ENCODE assay signal across 23 cellular contexts in genomic region chr11:64110465-64111375, GRCh38.
"Had no signal": no experiment of that assay in that cellular context is flagged by ENCODE, and none has a peak within 500 bp of the region (broad histone marks: within the 10 kb centered on the region; RNA-seq: fewer than 3 reads in every experiment).

No MANE protein-coding gene starts in this region.

- H3K9me3 ChIP-seq: adrenal gland, ascending aorta, colonic mucosa, esophagus muscularis mucosa, sigmoid colon, transverse colon had no signal

- H3K27me3 ChIP-seq: adrenal gland, ascending aorta, colonic mucosa, dorsolateral prefrontal cortex, esophagus muscularis mucosa, sigmoid colon, transverse colon had no signal

- H3K4me3 Mint-ChIP-seq: activated T-cell treated with anti-CD3 and anti-CD28 coated beads, Interleukin-2, amount 50 U/mL, for 24 hours; activated T-helper 17 cell treated with anti-CD3 and anti-CD28 coated beads, Interleukin-2, amount 50 U/mL, for 72 hours; effector memory CD8-positive, alpha-beta T cell; memory B cell; stimulated activated naive B cell treated with anti-CD40 and anti-IgM and Interleukin-4, amounts not matched to agents 10 μg/mL and 1 μg/mL and 100 μg/mL, for 72 hours had no signal

- H3K4me1 Mint-ChIP-seq: activated T-helper 17 cell treated with anti-CD3 and anti-CD28 coated beads, Interleukin-2, amount 50 U/mL, for 72 hours; memory B cell; stimulated activated naive B cell treated with anti-CD40 and anti-IgM and Interleukin-4, amounts not matched to agents 10 μg/mL and 1 μg/mL and 100 μg/mL, for 72 hours had no signal

- H3K27ac Mint-ChIP-seq: activated naive CD4-positive, alpha-beta T cell treated with anti-CD3 and anti-CD28 coated beads, Interleukin-2, amount 50 U/mL, for 72 hours; activated T-cell treated with anti-CD3 and anti-CD28 coated beads, Interleukin-2, amount 50 U/mL, for 24 hours; activated T-helper 17 cell treated with anti-CD3 and anti-CD28 coated beads, Interleukin-2, amount 50 U/mL, for 72 hours; effector memory CD8-positive, alpha-beta T cell; memory B cell; stimulated activated naive B cell treated with anti-CD40 and anti-IgM and Interleukin-4, amounts not matched to agents 10 μg/mL and 1 μg/mL and 100 μg/mL, for 72 hours had no signal

- H3K27ac ChIP-seq: adrenal gland, ascending aorta, colonic mucosa, esophagus muscularis mucosa, sigmoid colon, transverse colon had no signal

- H3K4me3 ChIP-seq: adrenal gland, ascending aorta, colonic mucosa, dorsolateral prefrontal cortex, esophagus muscularis mucosa, sigmoid colon, transverse colon had no signal

- H3K36me3 Mint-ChIP-seq: activated naive CD4-positive, alpha-beta T cell treated with anti-CD3 and anti-CD28 coated beads, Interleukin-2, amount 50 U/mL, for 72 hours; memory B cell had no signal

- H3K27me3 Mint-ChIP-seq: activated T-cell treated with anti-CD3 and anti-CD28 coated beads, Interleukin-2, amount 50 U/mL, for 24 hours; activated T-helper 17 cell treated with anti-CD3 and anti-CD28 coated beads, Interleukin-2, amount 50 U/mL, for 72 hours; effector memory CD8-positive, alpha-beta T cell; memory B cell; stimulated activated naive B cell treated with anti-CD40 and anti-IgM and Interleukin-4, amounts not matched to agents 10 μg/mL and 1 μg/mL and 100 μg/mL, for 72 hours had no signal

- FAIRE-seq: frontal cortex, TTC549, urothelium cell line had no signal

- ATAC-seq: activated naive CD4-positive, alpha-beta T cell treated with anti-CD3 and anti-CD28 coated beads, Interleukin-2, amount 50 U/mL, for 72 hours; activated T-helper 17 cell treated with anti-CD3 and anti-CD28 coated beads, Interleukin-2, amount 50 U/mL, for 72 hours; effector memory CD8-positive, alpha-beta T cell; stimulated activated naive B cell treated with anti-CD40 and anti-IgM and Interleukin-4, amounts not matched to agents 10 μg/mL and 1 μg/mL and 100 μg/mL, for 72 hours had no signal

- DNase-seq: activated CD4-positive, alpha-beta T cell treated with anti-CD3 and anti-CD28 coated beads for 1 hour; activated CD4-positive, alpha-beta T cell treated with anti-CD3 and anti-CD28 coated beads, Interleukin-2, amount 50 U/mL, for 1 hour; activated CD8-positive, alpha-beta memory T cell treated with anti-CD3 and anti-CD28 coated beads, Interleukin-2, amount 50 U/mL, for 4 hours; activated T-cell treated with anti-CD3 and anti-CD28 coated beads, Interleukin-2, amount 50 U/mL, for 24 hours; adrenal gland; colonic mucosa; dorsolateral prefrontal cortex; effector memory CD8-positive, alpha-beta T cell; glutamatergic neuron; hippocampal formation; sigmoid colon; stimulated activated CD4-positive, alpha-beta T cell treated with anti-CD3 and anti-CD28 coated beads, Interleukin-2, amount 100 ng/mL, for 48 hours; stimulated activated CD8-positive, alpha-beta memory T cell treated with anti-CD3 and anti-CD28 coated beads, Interleukin-4, amount 100 ng/mL, for 48 hours; stimulated activated naive B cell treated with anti-CD40 and anti-IgM and Interleukin-4, amounts not matched to agents 10 μg/mL and 1 μg/mL and 100 μg/mL, for 72 hours; transverse colon had no signal

- H3K4me1 ChIP-seq: adrenal gland, ascending aorta, colonic mucosa, esophagus muscularis mucosa, transverse colon had no signal

- H3K9me3 Mint-ChIP-seq: activated naive CD4-positive, alpha-beta T cell treated with anti-CD3 and anti-CD28 coated beads, Interleukin-2, amount 50 U/mL, for 72 hours; activated T-cell treated with anti-CD3 and anti-CD28 coated beads, Interleukin-2, amount 50 U/mL, for 24 hours; activated T-helper 17 cell treated with anti-CD3 and anti-CD28 coated beads, Interleukin-2, amount 50 U/mL, for 72 hours; effector memory CD8-positive, alpha-beta T cell; memory B cell; stimulated activated naive B cell treated with anti-CD40 and anti-IgM and Interleukin-4, amounts not matched to agents 10 μg/mL and 1 μg/mL and 100 μg/mL, for 72 hours had no signal

- H3K36me3 ChIP-seq: adrenal gland, ascending aorta, colonic mucosa, esophagus muscularis mucosa, sigmoid colon, transverse colon had no signal
